In genomic region chr17:44489581-44489980, GRCh38 we compare ENCODE assay signal across 20 cellular contexts. TPM values are rescaled to one million over a fixed set of nuclear protein-coding genes. Genes with fewer than 3 reads are reported as not detected.
DNase-seq lines count a peak whose midpoint lies in the region; ATAC-seq and TF ChIP-seq lines count a peak whose summit lies in the region.
"Had no signal": no experiment of that assay in that cellular context is flagged by ENCODE, and none has a peak within 500 bp of the region (broad histone marks: within the 10 kb centered on the region; RNA-seq: fewer than 3 reads in every experiment).

No MANE protein-coding gene starts in this region.

- peaks cover 97% of the 10 kb centered on the region for H3K79me2 ChIP-seq in Karpas-422 (ENCODE audit: low read length)

- H3K9me3 ChIP-seq in BLaER1 treated with 17β-estradiol and CSF1 and Interleukin-3, amounts not matched to agents 10 nM and 100 nM (replicated peaks in 1 of 11): peaks cover 0 to 11% (median 6%) of the 10 kb centered on the region in 11 experiments; a peak in 9 of 22 replicates
- H3K9me3 ChIP-seq in Karpas-422 (ENCODE audit: low read length): no peaks in the 10 kb centered on the region
- H3K9me3 ChIP-seq: Caco-2 had no signal

- no peaks in the 10 kb centered on the region for H3K9me2 ChIP-seq in Karpas-422 (replicated peaks; ENCODE audit: insufficient read depth, low read length)

- no peak for TF ChIP-seq CTCF in mesothelial cell of epicardium (IDR thresholded peaks at IDR 0.05; ENCODE audit: unreplicated experiment)

- peak overlapping the region; percentile 40 for H3K27ac Mint-ChIP-seq in mesothelial cell of epicardium
- H3K27ac Mint-ChIP-seq in stimulated activated naive B cell treated with anti-CD40 and anti-IgM and Interleukin-4, amounts not matched to agents 10 μg/mL and 1 μg/mL and 100 μg/mL, for 72 hours: peak overlapping the region; percentile 81
- H3K27ac Mint-ChIP-seq in activated CD4-positive, alpha-beta T cell treated with anti-CD3 and anti-CD28 coated beads, Interleukin-2, amount 10 ng/mL, durations not matched to agents 24 days and 14 days: no peak overlapping the region
- H3K27ac Mint-ChIP-seq: B cell, GM23338, H9 had no signal

- peak; percentile 91 to 95 for ATAC-seq in stimulated activated naive B cell treated with anti-CD40 and anti-IgM and Interleukin-4, amounts not matched to agents 10 μg/mL and 1 μg/mL and 100 μg/mL, for 72 hours (replicated peaks)
- ATAC-seq in GM19023 (IDR thresholded peaks at IDR 0.05; ENCODE audit: unreplicated experiment) (no peak), esophagus mucosa (no peak)
- ATAC-seq: GM12878, GM23338, HCT116 had no signal

- H3K27me3 Mint-ChIP-seq in mesothelial cell of epicardium (ENCODE audit: low read depth): no peaks in the 10 kb centered on the region
- no peaks in the 10 kb centered on the region for H3K27me3 Mint-ChIP-seq in stimulated activated naive B cell treated with anti-CD40 and anti-IgM and Interleukin-4, amounts not matched to agents 10 μg/mL and 1 μg/mL and 100 μg/mL, for 72 hours
- no peaks in the 10 kb centered on the region for H3K27me3 Mint-ChIP-seq in activated CD4-positive, alpha-beta T cell treated with anti-CD3 and anti-CD28 coated beads, Interleukin-2, amount 10 ng/mL, durations not matched to agents 24 days and 14 days
- H3K27me3 Mint-ChIP-seq: B cell; CD4-positive, alpha-beta memory T cell had no signal

- no peak overlapping the region for H3K27ac ChIP-seq in BLaER1 treated with 17β-estradiol and CSF1 and Interleukin-3, amounts not matched to agents 10 nM and 100 nM
- H3K27ac ChIP-seq in Karpas-422 (ENCODE audit: low read length): peak overlapping the region; percentile 39

- H2AFZ ChIP-seq in Karpas-422 (ENCODE audit: low read length): no peak overlapping the region
- H2AFZ ChIP-seq: GM23338 had no signal

- intact Hi-C loops in activated CD4-positive, alpha-beta T cell treated with anti-CD3 and anti-CD28 coated beads, Interleukin-2, amount 10 ng/mL, durations not matched to agents 24 days and 14 days (cut with micrococcal nuclease): no loop called here

- no peaks in the 10 kb centered on the region for H3K27me3 ChIP-seq in BLaER1 treated with 17β-estradiol and CSF1 and Interleukin-3, amounts not matched to agents 10 nM and 100 nM
- H3K27me3 ChIP-seq in Karpas-422 (ENCODE audit: low read length): no peaks in the 10 kb centered on the region

- H3K4me3 ChIP-seq in BLaER1 treated with 17β-estradiol and CSF1 and Interleukin-3, amounts not matched to agents 10 nM and 100 nM: no peak overlapping the region
- no peak overlapping the region for H3K4me3 ChIP-seq in Karpas-422 (ENCODE audit: low read length)
- H3K4me3 ChIP-seq: GM12878, GM23338 had no signal

- H3K9me3 Mint-ChIP-seq in mesothelial cell of epicardium: peaks cover 6% of the 10 kb centered on the region
- no peaks in the 10 kb centered on the region for H3K9me3 Mint-ChIP-seq in stimulated activated naive B cell treated with anti-CD40 and anti-IgM and Interleukin-4, amounts not matched to agents 10 μg/mL and 1 μg/mL and 100 μg/mL, for 72 hours
- peaks cover 3% of the 10 kb centered on the region for H3K9me3 Mint-ChIP-seq in activated CD4-positive, alpha-beta T cell treated with anti-CD3 and anti-CD28 coated beads, Interleukin-2, amount 10 ng/mL, durations not matched to agents 24 days and 14 days
- H3K9me3 Mint-ChIP-seq: CD4-positive, alpha-beta memory T cell; GM23338; H9 had no signal

- no peak for DNase-seq in Karpas-422
- DNase-seq in mesothelial cell of epicardium (ENCODE audit: low spot score in 2 of 2, unreplicated experiment in 2 of 2): no peak
- DNase-seq in stimulated activated naive B cell treated with anti-CD40 and anti-IgM and Interleukin-4, amounts not matched to agents 10 μg/mL and 1 μg/mL and 100 μg/mL, for 72 hours: peak; percentile 17
- DNase-seq in iPS-NIHi11 (ENCODE audit: low spot score): no peak
- no peak for DNase-seq in activated CD4-positive, alpha-beta T cell treated with anti-CD3 and anti-CD28 coated beads, Interleukin-2, amount 10 ng/mL, durations not matched to agents 24 days and 14 days
- DNase-seq: C1 segment of cervical spinal cord; Caco-2; CD4-positive, alpha-beta memory T cell; DMS153; DND-41; EL; GDM1; H9 had no signal

- H3K9ac ChIP-seq in BLaER1 treated with 17β-estradiol and CSF1 and Interleukin-3, amounts not matched to agents 10 nM and 100 nM: no peak overlapping the region
- H3K9ac ChIP-seq in Karpas-422 (ENCODE audit: low read length): no peak overlapping the region

- H3K4me2 ChIP-seq in BLaER1 treated with 17β-estradiol and CSF1 and Interleukin-3, amounts not matched to agents 10 nM and 100 nM: peak overlapping the region in 8 of 11 experiments; percentile 7 to 45 (median 25); a peak in 11 of 22 replicates
- H3K4me2 ChIP-seq in Karpas-422 (ENCODE audit: low read depth, low read length, poor library complexity, severe bottlenecking): peak overlapping the region; percentile 47
- H3K4me2 ChIP-seq: GM23338 had no signal

- H4K20me1 ChIP-seq in BLaER1 treated with 17β-estradiol and CSF1 and Interleukin-3, amounts not matched to agents 10 nM and 100 nM: peaks cover 73 to 100% (median 100%) of the 10 kb centered on the region in 11 experiments
- peaks cover 6% of the 10 kb centered on the region; the same call in 1 of the 2 replicates for H4K20me1 ChIP-seq in Karpas-422 (ENCODE audit: insufficient read depth, low read depth, low read length)

- H3K4me3 Mint-ChIP-seq in mesothelial cell of epicardium: no peak overlapping the region
- H3K4me3 Mint-ChIP-seq in stimulated activated naive B cell treated with anti-CD40 and anti-IgM and Interleukin-4, amounts not matched to agents 10 μg/mL and 1 μg/mL and 100 μg/mL, for 72 hours: no peak overlapping the region
- H3K4me3 Mint-ChIP-seq in activated CD4-positive, alpha-beta T cell treated with anti-CD3 and anti-CD28 coated beads, Interleukin-2, amount 10 ng/mL, durations not matched to agents 24 days and 14 days: no peak overlapping the region
- H3K4me3 Mint-ChIP-seq: B cell, GM23338, H9 had no signal

- peaks cover 14% of the 10 kb centered on the region for H3K36me3 Mint-ChIP-seq in mesothelial cell of epicardium
- peaks cover 14 to 26% of the 10 kb centered on the region in 2 donors for H3K36me3 Mint-ChIP-seq in stimulated activated naive B cell treated with anti-CD40 and anti-IgM and Interleukin-4, amounts not matched to agents 10 μg/mL and 1 μg/mL and 100 μg/mL, for 72 hours
- H3K36me3 Mint-ChIP-seq in activated CD4-positive, alpha-beta T cell treated with anti-CD3 and anti-CD28 coated beads, Interleukin-2, amount 10 ng/mL, durations not matched to agents 24 days and 14 days (ENCODE audit: low read depth): peaks cover 38% of the 10 kb centered on the region

- H3K4me1 Mint-ChIP-seq in mesothelial cell of epicardium: peaks cover 4% of the 10 kb centered on the region
- peaks cover 14 to 52% of the 10 kb centered on the region in 2 donors for H3K4me1 Mint-ChIP-seq in stimulated activated naive B cell treated with anti-CD40 and anti-IgM and Interleukin-4, amounts not matched to agents 10 μg/mL and 1 μg/mL and 100 μg/mL, for 72 hours
- H3K4me1 Mint-ChIP-seq in activated CD4-positive, alpha-beta T cell treated with anti-CD3 and anti-CD28 coated beads, Interleukin-2, amount 10 ng/mL, durations not matched to agents 24 days and 14 days: peaks cover 6% of the 10 kb centered on the region

- peaks cover 29 to 83% (median 59%) of the 10 kb centered on the region in 11 experiments; a peak in 21 of 22 replicates for H3K36me3 ChIP-seq in BLaER1 treated with 17β-estradiol and CSF1 and Interleukin-3, amounts not matched to agents 10 nM and 100 nM
- H3K36me3 ChIP-seq in Karpas-422 (ENCODE audit: insufficient read depth, low read length): peaks cover 18% of the 10 kb centered on the region

- peaks cover 5 to 16% (median 9%) of the 10 kb centered on the region in 10 experiments; a peak in 12 of 20 replicates for H3K4me1 ChIP-seq in BLaER1 treated with 17β-estradiol and CSF1 and Interleukin-3, amounts not matched to agents 10 nM and 100 nM
- peaks cover 26% of the 10 kb centered on the region for H3K4me1 ChIP-seq in Karpas-422 (ENCODE audit: low read length)

RNA-seq across cellular contexts. Expression of gene GPATCH8, which starts 13.6 kb away (rescaled TPM):
- 22.3 and 23.2 TPM in 2 replicates for total RNA-seq in Karpas-422 (2014; rRNA removed; shearing (Covaris generic); ENCODE audit: low replicate concordance)
- total RNA-seq in mesothelial cell of epicardium: 75.6 to 77.1 TPM (median 76.3 TPM) in 3 replicates
- 24.7 TPM for total RNA-seq in esophagus mucosa
- 43.6 and 46.4 TPM in 2 replicates for total RNA-seq in activated CD4-positive, alpha-beta T cell treated with anti-CD3 and anti-CD28 coated beads, Interleukin-2, amount 10 ng/mL, durations not matched to agents 24 days and 14 days

Comparison
In these comparisons a context has a peak if more than half of its experiments do, and no peak if none do; other contexts are left out.
1. ATAC-seq: peak in stimulated activated naive B cell treated with anti-CD40 and anti-IgM and Interleukin-4, amounts not matched to agents 10 μg/mL and 1 μg/mL and 100 μg/mL, for 72 hours (2 of 2); none in GM19023 (single experiment) and esophagus mucosa (single experiment).